Comparison of ENCODE assay signal across 1 cellular context in the genomic region with DNA sequence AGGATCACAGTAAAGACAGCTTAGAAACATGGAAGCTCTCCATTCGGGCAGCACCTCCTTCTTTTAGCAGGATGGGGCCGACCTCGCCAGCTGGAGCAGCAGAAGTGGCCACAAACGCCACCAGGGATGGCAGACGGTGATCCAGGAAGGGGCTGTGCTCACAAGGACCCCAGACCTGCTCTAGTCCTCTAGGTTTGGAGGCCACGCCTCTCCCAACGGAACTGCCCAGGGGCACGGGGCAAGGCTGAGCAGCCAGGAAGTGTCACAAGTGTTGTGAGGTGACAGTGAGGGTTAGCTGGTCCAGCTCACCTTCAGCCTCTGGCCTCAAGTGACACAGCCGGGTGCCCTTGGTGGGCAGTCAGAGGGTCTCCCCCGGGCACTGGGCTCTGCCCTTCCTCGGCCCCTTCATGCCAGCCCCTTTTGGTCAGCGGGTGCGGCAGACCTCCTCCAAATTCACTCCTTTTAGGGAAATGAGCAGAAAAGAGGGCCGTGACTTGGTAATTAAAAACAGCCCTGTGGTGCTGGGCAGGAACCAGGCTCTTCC.
TF ChIP-seq lines count a peak whose summit lies in the region.

No MANE protein-coding gene starts in this region.

TF ChIP-seq in WTC11, 78 proteins besides CTCF, POLR2A, EP300 and RAD21 (continued from another document):
- TF ChIP-seq SMAD4 (CRISPR knock-in tag; IDR thresholded peaks at IDR 0.05): no peak
- no peak for TF ChIP-seq CREB1 (CRISPR knock-in tag; IDR thresholded peaks at IDR 0.05)
- TF ChIP-seq, protein P1, sequence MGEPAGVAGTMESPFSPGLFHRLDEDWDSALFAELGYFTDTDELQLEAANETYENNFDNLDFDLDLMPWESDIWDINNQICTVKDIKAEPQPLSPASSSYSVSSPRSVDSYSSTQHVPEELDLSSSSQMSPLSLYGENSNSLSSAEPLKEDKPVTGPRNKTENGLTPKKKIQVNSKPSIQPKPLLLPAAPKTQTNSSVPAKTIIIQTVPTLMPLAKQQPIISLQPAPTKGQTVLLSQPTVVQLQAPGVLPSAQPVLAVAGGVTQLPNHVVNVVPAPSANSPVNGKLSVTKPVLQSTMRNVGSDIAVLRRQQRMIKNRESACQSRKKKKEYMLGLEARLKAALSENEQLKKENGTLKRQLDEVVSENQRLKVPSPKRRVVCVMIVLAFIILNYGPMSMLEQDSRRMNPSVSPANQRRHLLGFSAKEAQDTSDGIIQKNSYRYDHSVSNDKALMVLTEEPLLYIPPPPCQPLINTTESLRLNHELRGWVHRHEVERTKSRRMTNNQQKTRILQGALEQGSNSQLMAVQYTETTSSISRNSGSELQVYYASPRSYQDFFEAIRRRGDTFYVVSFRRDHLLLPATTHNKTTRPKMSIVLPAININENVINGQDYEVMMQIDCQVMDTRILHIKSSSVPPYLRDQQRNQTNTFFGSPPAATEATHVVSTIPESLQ (CRISPR knock-in tag; IDR thresholded peaks at IDR 0.05): no peak
- TF ChIP-seq ZNF671 (CRISPR knock-in tag; IDR thresholded peaks at IDR 0.05): no peak
- no peak for TF ChIP-seq NFATC4 (CRISPR knock-in tag; IDR thresholded peaks at IDR 0.05)
- TF ChIP-seq, protein P2, sequence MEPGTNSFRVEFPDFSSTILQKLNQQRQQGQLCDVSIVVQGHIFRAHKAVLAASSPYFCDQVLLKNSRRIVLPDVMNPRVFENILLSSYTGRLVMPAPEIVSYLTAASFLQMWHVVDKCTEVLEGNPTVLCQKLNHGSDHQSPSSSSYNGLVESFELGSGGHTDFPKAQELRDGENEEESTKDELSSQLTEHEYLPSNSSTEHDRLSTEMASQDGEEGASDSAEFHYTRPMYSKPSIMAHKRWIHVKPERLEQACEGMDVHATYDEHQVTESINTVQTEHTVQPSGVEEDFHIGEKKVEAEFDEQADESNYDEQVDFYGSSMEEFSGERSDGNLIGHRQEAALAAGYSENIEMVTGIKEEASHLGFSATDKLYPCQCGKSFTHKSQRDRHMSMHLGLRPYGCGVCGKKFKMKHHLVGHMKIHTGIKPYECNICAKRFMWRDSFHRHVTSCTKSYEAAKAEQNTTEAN (CRISPR knock-in tag; IDR thresholded peaks at IDR 0.05): no peak
- TF ChIP-seq NR3C1 (CRISPR knock-in tag; conservative IDR thresholded peaks at IDR 0.05; ENCODE audit: low read depth): no peak
- no peak for TF ChIP-seq ZNF396 (CRISPR knock-in tag; IDR thresholded peaks at IDR 0.05; ENCODE audit: borderline replicate concordance)
- TF ChIP-seq, protein P3, sequence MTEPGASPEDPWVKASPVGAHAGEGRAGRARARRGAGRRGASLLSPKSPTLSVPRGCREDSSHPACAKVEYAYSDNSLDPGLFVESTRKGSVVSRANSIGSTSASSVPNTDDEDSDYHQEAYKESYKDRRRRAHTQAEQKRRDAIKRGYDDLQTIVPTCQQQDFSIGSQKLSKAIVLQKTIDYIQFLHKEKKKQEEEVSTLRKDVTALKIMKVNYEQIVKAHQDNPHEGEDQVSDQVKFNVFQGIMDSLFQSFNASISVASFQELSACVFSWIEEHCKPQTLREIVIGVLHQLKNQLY (CRISPR knock-in tag; IDR thresholded peaks at IDR 0.05): no peak
